29 cellular contexts compared by ENCODE assay signal in genomic region chr7:117759950-117760640, GRCh38.
A peak's percentile ranks its signal among the peaks of the same experiment; 100 is the strongest.
DNase-seq lines count a peak whose midpoint lies in the region; ATAC-seq, FAIRE-seq and TF ChIP-seq lines count a peak whose summit lies in the region.
"Had no signal": no experiment of that assay in that cellular context is flagged by ENCODE, and none has a peak within 500 bp of the region (broad histone marks: within the 10 kb centered on the region; RNA-seq: fewer than 3 reads in every experiment).

No MANE protein-coding gene starts in this region.

- no peak overlapping the region for H3K27ac Mint-ChIP-seq in astrocyte (ENCODE audit: unreplicated experiment)
- H3K27ac Mint-ChIP-seq: activated CD8-positive, alpha-beta T cell treated with anti-CD3 and anti-CD28 coated beads for 36 hours; GM23338; memory B cell; T-cell; type B pancreatic cell had no signal

- no peaks in the 10 kb centered on the region for H3K27me3 Mint-ChIP-seq in astrocyte (ENCODE audit: low read depth, unreplicated experiment)
- H3K27me3 Mint-ChIP-seq: type B pancreatic cell had no signal

- H3K27ac ChIP-seq in astrocyte (ENCODE audit: low read depth, low read length) (no peak overlapping the region), substantia nigra (ENCODE audit: low read depth, low read length, poor library complexity, severe bottlenecking) (peak overlapping the region; percentile 33)
- H3K27ac ChIP-seq: epithelial cell of prostate, HL-60 had no signal

- no peak for ATAC-seq in GM19455 (IDR thresholded peaks at IDR 0.05; ENCODE audit: unreplicated experiment)
- ATAC-seq: activated CD8-positive, alpha-beta T cell treated with anti-CD3 and anti-CD28 coated beads for 36 hours; GM23338; Right ventricle myocardium inferior; stimulated activated naive CD8-positive, alpha-beta T cell treated with anti-CD3 and anti-CD28 coated beads, Interleukin-15, Interleukin-2, amounts not matched to agents 100 U/mL and 50 U/mL, for 24 hours; T-cell had no signal

- DNase-seq in HCEC 1CT (peak; percentile 5), astrocyte (ENCODE audit: low read depth) (peak; percentile 97), fibroblast of pulmonary artery (ENCODE audit: low read depth) (peak; percentile 48), substantia nigra (lab: John Stamatoyannopoulos, UW) (no peak), NCI-H128 (lab: John Stamatoyannopoulos, UW; ENCODE audit: unreplicated experiment) (no peak), NCI-H1930 (lab: John Stamatoyannopoulos, UW) (no peak)
- no peak for DNase-seq in activated effector memory CD4-positive, alpha-beta T cell treated with Interleukin-2 at 50 U/mL for 16 hours
- DNase-seq: activated CD4-positive, CD25-positive, alpha-beta regulatory T cell treated with anti-CD3 and anti-CD28 coated beads, Interleukin-2, amount 50 U/mL, for 72 hours; activated CD8-positive, alpha-beta T cell treated with anti-CD3 and anti-CD28 coated beads for 36 hours; activated T-cell treated with anti-CD3 and anti-CD28 coated beads for 4 hours; amniotic stem cell; Caco-2; DMS79 treated with DMSO at 0.1 percent for 48 hours; NCI-H1417; NCI-H2171; NCI-H526 treated with DMSO at 0.1 percent for 48 hours; small intestine; stimulated activated CD4-positive, alpha-beta T cell treated with anti-CD3 and anti-CD28 coated beads, Interleukin-2, amount 100 ng/mL, for 48 hours; stimulated activated naive CD8-positive, alpha-beta T cell treated with anti-CD3 and anti-CD28 coated beads, Interleukin-15, Interleukin-2, amounts not matched to agents 100 U/mL and 50 U/mL, for 24 hours; T-cell had no signal

- H3K4me1 Mint-ChIP-seq in astrocyte (ENCODE audit: low read depth, unreplicated experiment): peaks cover 2% of the 10 kb centered on the region
- H3K4me1 Mint-ChIP-seq: central memory CD8-positive, alpha-beta T cell; GM23338; memory B cell; T-cell had no signal

- no peak overlapping the region for H3K4me2 ChIP-seq in astrocyte (ENCODE audit: low read length)
- H3K4me2 ChIP-seq: GM23338 had no signal

- H3K4me3 ChIP-seq in astrocyte (ENCODE audit: insufficient read depth, low read depth, low read length): no peak overlapping the region
- no peak overlapping the region for H3K4me3 ChIP-seq in fibroblast of pulmonary artery (replicated peaks; ENCODE audit: low read depth, low read length)
- H3K4me3 ChIP-seq: GM23338 had no signal

- no peaks in the 10 kb centered on the region for H3K27me3 ChIP-seq in astrocyte (ENCODE audit: insufficient read depth, low read length)

- H3K9ac ChIP-seq in astrocyte (ENCODE audit: low read length): no peak overlapping the region

- H3K36me3 Mint-ChIP-seq in astrocyte (ENCODE audit: low read depth, unreplicated experiment): no peaks in the 10 kb centered on the region
- H3K36me3 Mint-ChIP-seq: memory B cell, T-cell had no signal

- no peaks in the 10 kb centered on the region for H3K9me3 Mint-ChIP-seq in astrocyte (ENCODE audit: unreplicated experiment)
- H3K9me3 Mint-ChIP-seq: activated CD8-positive, alpha-beta T cell treated with anti-CD3 and anti-CD28 coated beads for 36 hours; GM23338; memory B cell; type B pancreatic cell had no signal

- no peak overlapping the region for H2AFZ ChIP-seq in astrocyte (ENCODE audit: low read depth, low read length)
- H2AFZ ChIP-seq: GM23338 had no signal

- H3K4me1 ChIP-seq in astrocyte (ENCODE audit: insufficient read depth, low read length): no peaks in the 10 kb centered on the region
- H3K4me1 ChIP-seq: Caco-2 had no signal

- H3K36me3 ChIP-seq in astrocyte (ENCODE audit: insufficient read depth, low read length): no peaks in the 10 kb centered on the region

- H4K20me1 ChIP-seq in astrocyte (ENCODE audit: insufficient read depth, low read length): no peaks in the 10 kb centered on the region

- FAIRE-seq in astrocyte (lab: Jason Lieb, UNC): no peak
- FAIRE-seq: GM19239 had no signal

- H3K9me3 ChIP-seq in astrocyte (ENCODE audit: insufficient read depth, low read depth, low read length): no peaks in the 10 kb centered on the region
- H3K9me3 ChIP-seq: Caco-2 had no signal

- no peak overlapping the region for H3K4me3 Mint-ChIP-seq in astrocyte (ENCODE audit: unreplicated experiment)
- H3K4me3 Mint-ChIP-seq: activated CD8-positive, alpha-beta T cell treated with anti-CD3 and anti-CD28 coated beads for 36 hours; central memory CD8-positive, alpha-beta T cell; GM23338; memory B cell; T-cell; type B pancreatic cell had no signal

- H3K79me2 ChIP-seq in astrocyte (ENCODE audit: insufficient read depth, low read length): no peaks in the 10 kb centered on the region

- TF ChIP-seq CTCF in astrocyte (IDR thresholded peaks at IDR 0.05; ENCODE audit: insufficient read depth, low read depth, low read length) (no peak), fibroblast of pulmonary artery (IDR thresholded peaks at IDR 0.05; ENCODE audit: low read length, missing control alignments) (no peak)

Comparison
In these comparisons a context has a peak if more than half of its experiments do, and no peak if none do; other contexts are left out.
1. DNase-seq: peak in HCEC 1CT (single experiment), astrocyte (single experiment) and fibroblast of pulmonary artery (single experiment); none in substantia nigra (0 of 49), activated effector memory CD4-positive, alpha-beta T cell treated with Interleukin-2 at 50 U/mL for 16 hours (single experiment), NCI-H128 (single experiment) and NCI-H1930 (0 of 2).